In the genomic region with DNA sequence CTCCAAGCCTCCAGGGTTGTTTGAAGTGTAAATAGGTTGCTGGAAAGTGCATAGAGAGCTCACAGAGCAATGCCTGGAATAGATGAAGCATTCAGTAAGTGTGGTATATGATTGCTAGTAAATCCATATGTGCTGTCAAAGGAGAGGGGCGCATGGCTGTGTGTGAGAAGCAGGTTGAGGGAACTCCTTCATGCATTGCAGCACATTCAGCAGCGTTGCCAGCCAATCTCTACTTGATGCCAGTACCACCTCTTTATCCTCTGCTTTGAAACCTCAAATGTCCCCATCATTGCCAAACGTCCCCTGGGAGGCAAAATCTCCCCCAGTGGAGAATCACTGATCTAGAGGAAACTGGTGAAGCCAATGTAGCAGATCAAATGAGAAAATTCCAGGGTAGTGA, we compare ENCODE assay signal across 19 cellular contexts.
"Had no signal": no experiment of that assay in that cellular context is flagged by ENCODE, and none has a peak within 500 bp of the region (broad histone marks: within the 10 kb centered on the region; RNA-seq: fewer than 3 reads in every experiment).

No MANE protein-coding gene starts in this region.

- H3K9me3 Mint-ChIP-seq: mesothelial cell of epicardium, naive B cell had no signal

- H3K4me3 Mint-ChIP-seq: mesothelial cell of epicardium, naive B cell had no signal

- DNase-seq: dorsolateral prefrontal cortex; effector CD4-positive, alpha-beta T cell; effector memory CD4-positive, alpha-beta T cell; foreskin keratinocyte; glutamatergic neuron; head of caudate nucleus; heart right ventricle; hippocampal formation; left cardiac atrium; left lung; left ventricle myocardium superior; lower lobe of right lung; mesenchymal stem cell; mucosa of descending colon; naive B cell had no signal

- H3K4me1 ChIP-seq: esophagus muscularis mucosa, foreskin keratinocyte, gastroesophageal sphincter, left lung, lower lobe of right lung had no signal

- H3K4me3 ChIP-seq: coronary artery, dorsolateral prefrontal cortex, esophagus muscularis mucosa, gastroesophageal sphincter, heart right ventricle, left lung, lower lobe of right lung, mucosa of descending colon had no signal

- H3K27ac Mint-ChIP-seq: mesothelial cell of epicardium, naive B cell had no signal

- H3K36me3 Mint-ChIP-seq: mesothelial cell of epicardium, naive B cell had no signal

- H3K9me3 ChIP-seq: esophagus muscularis mucosa, gastroesophageal sphincter, heart right ventricle, left lung, lower lobe of right lung, mucosa of descending colon had no signal

- H3K27ac ChIP-seq: coronary artery, dorsolateral prefrontal cortex, esophagus muscularis mucosa, foreskin keratinocyte, gastroesophageal sphincter, heart right ventricle, left lung, lower lobe of right lung had no signal

- H3K36me3 ChIP-seq: esophagus muscularis mucosa, gastroesophageal sphincter, heart right ventricle, left lung, lower lobe of right lung had no signal

- H3K4me1 Mint-ChIP-seq: mesothelial cell of epicardium, naive B cell had no signal

- H3K27me3 ChIP-seq: foreskin keratinocyte, heart right ventricle, left lung had no signal

- ATAC-seq: foreskin keratinocyte, gastroesophageal sphincter, heart right ventricle, left cardiac atrium, left lung, left ventricle myocardium superior, lower lobe of right lung, mucosa of descending colon had no signal
